In the genomic region with DNA sequence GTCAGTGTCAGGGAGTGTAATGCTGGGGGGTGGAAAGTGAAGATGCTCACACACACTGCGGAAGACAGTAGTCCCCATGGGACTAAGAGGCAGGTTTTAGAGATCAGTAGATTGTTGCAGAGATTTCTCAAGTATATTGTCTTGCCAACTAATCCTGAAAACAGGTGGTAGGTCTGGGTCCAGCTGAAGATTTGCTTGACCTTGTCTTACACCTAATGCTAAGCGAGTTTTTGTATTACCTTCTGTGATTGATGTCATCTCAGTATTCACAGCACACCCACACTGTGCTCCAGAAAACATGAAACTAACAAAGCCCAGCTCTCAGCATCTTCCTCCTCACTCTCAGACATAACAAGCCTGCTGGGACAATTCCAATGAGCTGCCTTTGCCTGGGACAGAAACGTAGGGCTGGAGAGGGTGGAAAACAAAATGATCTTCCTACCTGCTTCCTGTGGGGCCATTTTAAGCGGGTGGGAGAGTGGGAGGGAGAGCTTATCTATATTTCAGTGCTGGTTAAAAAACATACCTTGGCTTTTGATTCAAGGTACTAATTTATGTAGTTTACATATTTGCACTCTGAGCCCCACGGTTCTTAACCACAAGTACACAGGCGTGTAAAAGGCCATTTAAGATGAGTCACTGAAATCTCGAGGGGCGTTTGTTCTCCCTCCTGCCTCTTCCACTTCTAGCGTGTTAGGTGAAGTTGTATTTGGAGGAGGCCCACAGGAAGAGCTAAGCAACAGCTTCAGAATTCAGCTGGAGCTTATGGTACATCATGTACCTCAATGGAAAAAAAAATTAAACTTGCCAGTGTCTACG, we compare ENCODE assay signal across 10 cellular contexts. TPM values are rescaled to one million over a fixed set of nuclear protein-coding genes. Genes with fewer than 3 reads are reported as not detected.
DNase-seq lines count a peak whose midpoint lies in the region; ATAC-seq and TF ChIP-seq lines count a peak whose summit lies in the region.
"Had no signal": no experiment of that assay in that cellular context is flagged by ENCODE, and none has a peak within 500 bp of the region (broad histone marks: within the 10 kb centered on the region; RNA-seq: fewer than 3 reads in every experiment).

No MANE protein-coding gene starts in this region.

- H3K27ac Mint-ChIP-seq in stimulated activated memory B cell treated with anti-CD40 and anti-IgM and Interleukin-4, amounts not matched to agents 10 μg/mL and 1 μg/mL and 100 μg/mL, for 72 hours, result no peak overlapping the region
- H3K27ac Mint-ChIP-seq: CD4-positive, CD25-positive, alpha-beta regulatory T cell; H9 had no signal

- H3K36me3 Mint-ChIP-seq in stimulated activated memory B cell treated with anti-CD40 and anti-IgM and Interleukin-4, amounts not matched to agents 10 μg/mL and 1 μg/mL and 100 μg/mL, for 72 hours, result no peaks in the 10 kb centered on the region
- H3K36me3 Mint-ChIP-seq: CD4-positive, CD25-positive, alpha-beta regulatory T cell had no signal

- H3K9ac ChIP-seq in adipocyte (ENCODE audit: low read length) (peak overlapping the region; percentile 7), MM.1S (ENCODE audit: low read length) (no peak overlapping the region)

- DNase-seq in activated gamma-delta T cell treated with Interleukin-2 at 50 U/mL for 16 hours (peak; percentile 14), activated gamma-delta T cell (lab: John Stamatoyannopoulos, UW) (no peak), adipocyte (ENCODE audit: low read depth) (peak; percentile 53), psoas muscle (no peak), MM.1S (no peak), NCI-H345 (lab: John Stamatoyannopoulos, UW) (no peak)
- DNase-seq: H9 had no signal

- H3F3A ChIP-seq in MM.1S (ENCODE audit: insufficient read depth, low read length), result no peaks in the 10 kb centered on the region

- H3K27me3 ChIP-seq in adipocyte (replicated peaks; ENCODE audit: control insufficient read depth, insufficient read depth, low read length) (no peaks in the 10 kb centered on the region), psoas muscle (ENCODE audit: insufficient read depth in 3 of 3, low read length in 2 of 3) (no peaks in the 10 kb centered on the region), MM.1S (replicated peaks; ENCODE audit: insufficient read depth, low read length) (no peaks in the 10 kb centered on the region)

- WGBS in psoas muscle, 3 donors, result 54 to 73% (median 61%) methylated on average over 10 of the region's 10 CpGs

- no peak for TF ChIP-seq CTCF in psoas muscle (IDR thresholded peaks at IDR 0.05)
- TF ChIP-seq CTCF in MM.1S (IDR thresholded peaks at IDR 0.05; ENCODE audit: low read length), result no peak

- H3K4me1 ChIP-seq in adipocyte (ENCODE audit: control insufficient read depth, insufficient read depth, low read length), result peaks cover 15% of the 10 kb centered on the region
- no peaks in the 10 kb centered on the region for H3K4me1 ChIP-seq in psoas muscle
- no peaks in the 10 kb centered on the region for H3K4me1 ChIP-seq in MM.1S (ENCODE audit: low read length)

- no peaks in the 10 kb centered on the region for H3K9me2 ChIP-seq in MM.1S (replicated peaks; ENCODE audit: insufficient read depth, low read length)

- no peaks in the 10 kb centered on the region for H3K79me2 ChIP-seq in MM.1S (ENCODE audit: low read length)

- no peaks in the 10 kb centered on the region for H3K9me3 Mint-ChIP-seq in stimulated activated memory B cell treated with anti-CD40 and anti-IgM and Interleukin-4, amounts not matched to agents 10 μg/mL and 1 μg/mL and 100 μg/mL, for 72 hours
- H3K9me3 Mint-ChIP-seq: H9 had no signal

- ATAC-seq in HG03060 (IDR thresholded peaks at IDR 0.05; ENCODE audit: low read depth, unreplicated experiment) (peak; percentile 87), psoas muscle (no peak)
- ATAC-seq in stimulated activated memory B cell treated with anti-CD40 and anti-IgM and Interleukin-4, amounts not matched to agents 10 μg/mL and 1 μg/mL and 100 μg/mL, for 72 hours, result peak; percentile 79

- H3K4me3 ChIP-seq in adipocyte (ENCODE audit: low read length) (peak overlapping the region; percentile 45), psoas muscle (no peak overlapping the region), MM.1S (ENCODE audit: low read length) (no peak overlapping the region)

- no peaks in the 10 kb centered on the region for H4K20me1 ChIP-seq in MM.1S (ENCODE audit: insufficient read depth, low read length)

- H3K4me1 Mint-ChIP-seq in stimulated activated memory B cell treated with anti-CD40 and anti-IgM and Interleukin-4, amounts not matched to agents 10 μg/mL and 1 μg/mL and 100 μg/mL, for 72 hours, result peaks cover 13% of the 10 kb centered on the region

- no peak overlapping the region for H3K27ac ChIP-seq in psoas muscle
- no peak overlapping the region for H3K27ac ChIP-seq in MM.1S (ENCODE audit: low read length)

- no peak overlapping the region for H2AFZ ChIP-seq in MM.1S (ENCODE audit: low read length)

- H3K27me3 Mint-ChIP-seq in stimulated activated memory B cell treated with anti-CD40 and anti-IgM and Interleukin-4, amounts not matched to agents 10 μg/mL and 1 μg/mL and 100 μg/mL, for 72 hours, result peaks cover 50% of the 10 kb centered on the region
- H3K27me3 Mint-ChIP-seq: CD4-positive, CD25-positive, alpha-beta regulatory T cell had no signal

- no peaks in the 10 kb centered on the region for H3K36me3 ChIP-seq in adipocyte (ENCODE audit: control insufficient read depth, insufficient read depth, low read length, severe bottlenecking)
- no peaks in the 10 kb centered on the region for H3K36me3 ChIP-seq in psoas muscle (ENCODE audit: insufficient read depth in 1 of 2, low read depth in 1 of 2)
- H3K36me3 ChIP-seq in MM.1S (replicated peaks; ENCODE audit: insufficient read depth, low read length), result no peaks in the 10 kb centered on the region

- no peak overlapping the region for H3K4me2 ChIP-seq in MM.1S (ENCODE audit: low read depth, low read length)

- no peak overlapping the region for H3K4me3 Mint-ChIP-seq in stimulated activated memory B cell treated with anti-CD40 and anti-IgM and Interleukin-4, amounts not matched to agents 10 μg/mL and 1 μg/mL and 100 μg/mL, for 72 hours
- H3K4me3 Mint-ChIP-seq: CD4-positive, CD25-positive, alpha-beta regulatory T cell; H9 had no signal

- intact Hi-C loops in psoas muscle (cut with DNase I), result no loop called here

- H3K9me3 ChIP-seq in adipocyte (ENCODE audit: control insufficient read depth, low read length) (no peaks in the 10 kb centered on the region), psoas muscle (no peaks in the 10 kb centered on the region), MM.1S (replicated peaks; ENCODE audit: insufficient read depth, low read length) (no peaks in the 10 kb centered on the region)

RNA-seq across cellular contexts. Expression of a gene that starts 23.1 kb away (rescaled TPM):
- total RNA-seq in psoas muscle, result 10 to 100 TPM; 23.1 to 36.4 (median 24.9) TPM
- polyA plus RNA-seq in psoas muscle, result 10 to 100 TPM in 2 of 3 donors, 1 to 10 TPM in 1; 8.4 to 43.2 (median 16.6) TPM

Comparison
In these comparisons a context has a peak if more than half of its experiments do, and no peak if none do; other contexts are left out.
1. DNase-seq: peak in activated gamma-delta T cell treated with Interleukin-2 at 50 U/mL for 16 hours (single experiment) and adipocyte (single experiment); none in activated gamma-delta T cell (single experiment), psoas muscle (0 of 2), MM.1S (single experiment) and NCI-H345 (single experiment).
2. ATAC-seq: peak in HG03060 (single experiment) and stimulated activated memory B cell treated with anti-CD40 and anti-IgM and Interleukin-4, amounts not matched to agents 10 μg/mL and 1 μg/mL and 100 μg/mL, for 72 hours (single experiment); none in psoas muscle (0 of 4).